In the genomic region with DNA sequence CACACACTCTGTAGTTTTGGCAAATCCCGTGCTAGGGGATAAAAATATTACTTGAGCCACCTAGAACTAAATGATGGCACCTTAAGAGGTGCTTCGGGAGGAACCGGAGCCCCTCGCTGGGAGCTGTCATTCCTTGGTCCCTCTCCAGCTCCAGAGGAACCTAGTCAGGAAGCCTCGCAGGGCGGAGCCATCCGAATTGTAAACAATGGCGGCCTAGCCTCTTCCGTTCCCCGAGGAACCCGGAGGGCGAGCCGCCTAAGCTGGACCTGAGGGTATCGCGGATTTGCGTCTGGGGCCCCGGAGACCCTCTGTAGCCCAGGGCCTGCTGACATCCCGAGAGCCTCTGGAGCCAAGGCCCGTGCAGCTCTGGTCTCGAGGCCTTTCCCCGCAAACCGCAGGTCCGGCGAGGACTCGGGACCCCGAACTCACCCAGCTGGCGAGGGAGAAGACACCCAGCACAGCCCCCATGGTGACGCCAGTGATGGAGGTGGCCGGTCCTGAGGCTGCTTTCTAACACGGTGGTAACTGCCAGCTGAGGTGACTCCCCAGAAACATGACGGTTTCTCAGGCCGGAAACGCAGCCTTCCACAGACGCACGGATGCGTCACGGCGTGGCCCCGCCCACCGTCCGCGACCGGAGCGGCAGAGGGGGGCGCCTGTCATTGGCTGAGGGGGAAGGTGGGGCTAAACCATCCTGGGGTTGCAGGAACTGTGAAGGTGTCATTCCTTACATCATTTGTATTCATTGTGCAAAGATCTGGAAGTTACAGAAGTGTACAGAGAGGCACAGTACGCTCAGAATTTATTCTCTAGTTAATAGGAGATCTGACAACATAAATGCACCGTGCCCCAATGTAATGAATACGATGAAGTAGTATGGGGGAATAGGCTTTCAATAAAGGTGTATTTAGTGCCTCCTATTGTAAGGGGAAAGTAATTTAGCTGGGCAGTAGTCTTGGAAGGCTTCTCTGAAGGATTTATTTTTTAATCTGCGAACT, we compare ENCODE assay signal across 1 cellular context.
A peak's percentile ranks its signal among the peaks of the same experiment; 100 is the strongest.
TF ChIP-seq lines count a peak whose summit lies in the region.

Gene SERINC3, minus strand, starts transcription at position 587 of the 998 bp plus-strand sequence. Its CDS starts 119 bp downstream, at position 468.

TF ChIP-seq in HepG2, 621 proteins besides CTCF, POLR2A, EP300 and RAD21 (continued from another document and continues in another):
- TF ChIP-seq ZNF557 (CRISPR knock-in tag; IDR thresholded peaks at IDR 0.05) (0 out of 2 replicates have a peak, but pooled peaks have one; percentile 88), ZNF564 (CRISPR knock-in tag; IDR thresholded peaks at IDR 0.05) (peak; percentile 76; the same call in 1 of the 2 replicates), NFIB (CRISPR knock-in tag; IDR thresholded peaks at IDR 0.05; ENCODE audit: borderline replicate concordance) (no peak), ZNF124 (CRISPR knock-in tag; IDR thresholded peaks at IDR 0.05) (no peak; the same call in 1 of the 2 replicates), ZNF878 (CRISPR knock-in tag; IDR thresholded peaks at IDR 0.05) (no peak), ARID3A (IDR thresholded peaks at IDR 0.05; ENCODE audit: low read depth, low read length) (peak; percentile 77; the same call in 1 of the 2 replicates), RAD51 (IDR thresholded peaks at IDR 0.05; ENCODE audit: borderline replicate concordance) (no peak), ZNF343 (CRISPR knock-in tag; IDR thresholded peaks at IDR 0.05) (peak; percentile 97), ZNF577 (CRISPR knock-in tag; IDR thresholded peaks at IDR 0.05; ENCODE audit: borderline replicate concordance, low read depth) (no peak), CHD2 (IDR thresholded peaks at IDR 0.05; ENCODE audit: low read depth, low read length) (no peak), ZNF354B (CRISPR knock-in tag; IDR thresholded peaks at IDR 0.05) (peak; percentile 93; the same call in 1 of the 2 replicates), ZMYM2 (CRISPR knock-in tag; IDR thresholded peaks at IDR 0.05) (no peak), ZNF740 (CRISPR knock-in tag; IDR thresholded peaks at IDR 0.05) (0 out of 2 replicates have a peak, but pooled peaks have one; percentile 63), FLYWCH1 (CRISPR knock-in tag; IDR thresholded peaks at IDR 0.05) (0 out of 2 replicates have a peak, but pooled peaks have one; percentile 25), RORA (CRISPR knock-in tag; IDR thresholded peaks at IDR 0.05) (no peak; the same call in 1 of the 2 replicates), ZNF883 (CRISPR knock-in tag; IDR thresholded peaks at IDR 0.05; ENCODE audit: not compliant biosample characterization) (peak; percentile 98), ZNF761 (CRISPR knock-in tag; conservative IDR thresholded peaks at IDR 0.05) (peak; percentile 88; the same call in 1 of the 2 replicates), ZNF224 (CRISPR knock-in tag; IDR thresholded peaks at IDR 0.05) (peak; percentile 92; the same call in 1 of the 2 replicates), HES4 (CRISPR knock-in tag; IDR thresholded peaks at IDR 0.05; ENCODE audit: borderline replicate concordance) (peak; percentile 85; the same call in 1 of the 2 replicates), ZBTB4 (CRISPR knock-in tag; IDR thresholded peaks at IDR 0.05; ENCODE audit: borderline replicate concordance) (peak; percentile 94; the same call in 1 of the 2 replicates), IKZF1 (IDR thresholded peaks at IDR 0.05) (no peak), NFIC (IDR thresholded peaks at IDR 0.05; ENCODE audit: low read length) (no peak), CENPT (CRISPR knock-in tag; IDR thresholded peaks at IDR 0.05; ENCODE audit: low read depth) (no peak), ZNF33A (CRISPR knock-in tag; IDR thresholded peaks at IDR 0.05; ENCODE audit: borderline replicate concordance) (0 out of 2 replicates have a peak, but pooled peaks have one; percentile 49), ZBTB1 (CRISPR knock-in tag; IDR thresholded peaks at IDR 0.05; ENCODE audit: borderline replicate concordance) (peak; percentile 89; the same call in 1 of the 2 replicates), ZNF879 (CRISPR knock-in tag; IDR thresholded peaks at IDR 0.05) (no peak), NFRKB (IDR thresholded peaks at IDR 0.05) (no peak), ZBTB7A (CRISPR knock-in tag; IDR thresholded peaks at IDR 0.05) (peak; percentile 71; the same call in 1 of the 2 replicates), TAF1 (CRISPR knock-in tag; IDR thresholded peaks at IDR 0.05) (peak; percentile 88), KLF13 (CRISPR knock-in tag; IDR thresholded peaks at IDR 0.05) (no peak), U2AF2 (IDR thresholded peaks at IDR 0.05; ENCODE audit: low read depth, low read length) (0 out of 2 replicates have a peak, but pooled peaks have one; percentile 67), ZNF121 (CRISPR knock-in tag; IDR thresholded peaks at IDR 0.05) (peak; percentile 39; the same call in 1 of the 2 replicates), ATAD3A (CRISPR knock-in tag; IDR thresholded peaks at IDR 0.05) (peak; percentile 86; the same call in 1 of the 2 replicates), ZFP36L1 (CRISPR knock-in tag; IDR thresholded peaks at IDR 0.05) (peak; percentile 82), MED8 (CRISPR knock-in tag; IDR thresholded peaks at IDR 0.05; ENCODE audit: insufficient replicate concordance) (no peak), HNF4A (CRISPR knock-in tag; IDR thresholded peaks at IDR 0.05) (peak; percentile 28; the same call in 1 of the 2 replicates), SP5 (CRISPR knock-in tag; IDR thresholded peaks at IDR 0.05; ENCODE audit: borderline replicate concordance, low read depth) (peak; percentile 76), ATF3 (CRISPR knock-in tag; IDR thresholded peaks at IDR 0.05) (peak; percentile 10; the same call in 1 of the 2 replicates), MIXL1 (CRISPR knock-in tag; IDR thresholded peaks at IDR 0.05) (peak; percentile 16; the same call in 1 of the 2 replicates), PHB2 (IDR thresholded peaks at IDR 0.05; ENCODE audit: partially characterized antibody) (no peak)
- TF ChIP-seq, protein P1, sequence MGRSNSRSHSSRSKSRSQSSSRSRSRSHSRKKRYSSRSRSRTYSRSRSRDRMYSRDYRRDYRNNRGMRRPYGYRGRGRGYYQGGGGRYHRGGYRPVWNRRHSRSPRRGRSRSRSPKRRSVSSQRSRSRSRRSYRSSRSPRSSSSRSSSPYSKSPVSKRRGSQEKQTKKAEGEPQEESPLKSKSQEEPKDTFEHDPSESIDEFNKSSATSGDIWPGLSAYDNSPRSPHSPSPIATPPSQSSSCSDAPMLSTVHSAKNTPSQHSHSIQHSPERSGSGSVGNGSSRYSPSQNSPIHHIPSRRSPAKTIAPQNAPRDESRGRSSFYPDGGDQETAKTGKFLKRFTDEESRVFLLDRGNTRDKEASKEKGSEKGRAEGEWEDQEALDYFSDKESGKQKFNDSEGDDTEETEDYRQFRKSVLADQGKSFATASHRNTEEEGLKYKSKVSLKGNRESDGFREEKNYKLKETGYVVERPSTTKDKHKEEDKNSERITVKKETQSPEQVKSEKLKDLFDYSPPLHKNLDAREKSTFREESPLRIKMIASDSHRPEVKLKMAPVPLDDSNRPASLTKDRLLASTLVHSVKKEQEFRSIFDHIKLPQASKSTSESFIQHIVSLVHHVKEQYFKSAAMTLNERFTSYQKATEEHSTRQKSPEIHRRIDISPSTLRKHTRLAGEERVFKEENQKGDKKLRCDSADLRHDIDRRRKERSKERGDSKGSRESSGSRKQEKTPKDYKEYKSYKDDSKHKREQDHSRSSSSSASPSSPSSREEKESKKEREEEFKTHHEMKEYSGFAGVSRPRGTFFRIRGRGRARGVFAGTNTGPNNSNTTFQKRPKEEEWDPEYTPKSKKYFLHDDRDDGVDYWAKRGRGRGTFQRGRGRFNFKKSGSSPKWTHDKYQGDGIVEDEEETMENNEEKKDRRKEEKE (IDR thresholded peaks at IDR 0.05) = no peak
- TF ChIP-seq, protein P2, sequence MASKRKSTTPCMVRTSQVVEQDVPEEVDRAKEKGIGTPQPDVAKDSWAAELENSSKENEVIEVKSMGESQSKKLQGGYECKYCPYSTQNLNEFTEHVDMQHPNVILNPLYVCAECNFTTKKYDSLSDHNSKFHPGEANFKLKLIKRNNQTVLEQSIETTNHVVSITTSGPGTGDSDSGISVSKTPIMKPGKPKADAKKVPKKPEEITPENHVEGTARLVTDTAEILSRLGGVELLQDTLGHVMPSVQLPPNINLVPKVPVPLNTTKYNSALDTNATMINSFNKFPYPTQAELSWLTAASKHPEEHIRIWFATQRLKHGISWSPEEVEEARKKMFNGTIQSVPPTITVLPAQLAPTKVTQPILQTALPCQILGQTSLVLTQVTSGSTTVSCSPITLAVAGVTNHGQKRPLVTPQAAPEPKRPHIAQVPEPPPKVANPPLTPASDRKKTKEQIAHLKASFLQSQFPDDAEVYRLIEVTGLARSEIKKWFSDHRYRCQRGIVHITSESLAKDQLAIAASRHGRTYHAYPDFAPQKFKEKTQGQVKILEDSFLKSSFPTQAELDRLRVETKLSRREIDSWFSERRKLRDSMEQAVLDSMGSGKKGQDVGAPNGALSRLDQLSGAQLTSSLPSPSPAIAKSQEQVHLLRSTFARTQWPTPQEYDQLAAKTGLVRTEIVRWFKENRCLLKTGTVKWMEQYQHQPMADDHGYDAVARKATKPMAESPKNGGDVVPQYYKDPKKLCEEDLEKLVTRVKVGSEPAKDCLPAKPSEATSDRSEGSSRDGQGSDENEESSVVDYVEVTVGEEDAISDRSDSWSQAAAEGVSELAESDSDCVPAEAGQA (IDR thresholded peaks at IDR 0.05; ENCODE audit: low read depth) = peak; percentile 89
- TF ChIP-seq, protein P2 (CRISPR knock-in tag; IDR thresholded peaks at IDR 0.05; ENCODE audit: borderline replicate concordance) = peak; percentile 87
- TF ChIP-seq, protein P3, sequence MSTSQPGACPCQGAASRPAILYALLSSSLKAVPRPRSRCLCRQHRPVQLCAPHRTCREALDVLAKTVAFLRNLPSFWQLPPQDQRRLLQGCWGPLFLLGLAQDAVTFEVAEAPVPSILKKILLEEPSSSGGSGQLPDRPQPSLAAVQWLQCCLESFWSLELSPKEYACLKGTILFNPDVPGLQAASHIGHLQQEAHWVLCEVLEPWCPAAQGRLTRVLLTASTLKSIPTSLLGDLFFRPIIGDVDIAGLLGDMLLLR (CRISPR knock-in tag; IDR thresholded peaks at IDR 0.05) = peak; percentile 92
